Comparison of ENCODE assay signal across 8 cellular contexts in genomic region chr19:12965017-12965811, GRCh38. TPM values are rescaled to one million over a fixed set of nuclear protein-coding genes. Genes with fewer than 3 reads are reported as not detected.
DNase-seq lines count a peak whose midpoint lies in the region; ATAC-seq and TF ChIP-seq lines count a peak whose summit lies in the region.

No MANE protein-coding gene starts in this region.

- H3K36me3 ChIP-seq in CD4-positive, alpha-beta memory T cell (ENCODE audit: insufficient read depth, low read length), result no peaks in the 10 kb centered on the region
- H3K36me3 ChIP-seq in adrenal gland (replicated peaks in 1 of 2), result no peaks in the 10 kb centered on the region
- H3K36me3 ChIP-seq in psoas muscle (ENCODE audit: insufficient read depth in 1 of 2, low read depth in 1 of 2), result no peaks in the 10 kb centered on the region
- H3K36me3 ChIP-seq in urinary bladder (ENCODE audit: insufficient read depth), result no peaks in the 10 kb centered on the region

- H3K4me3 Mint-ChIP-seq in CD4-positive, alpha-beta memory T cell, result peak overlapping the region; percentile 87 to 96 (median 92)
- H3K4me3 Mint-ChIP-seq in T-cell, result peak overlapping the region; percentile 83 to 95 (median 86)

- no peaks in the 10 kb centered on the region for H3K9me3 ChIP-seq in CD4-positive, alpha-beta memory T cell (ENCODE audit: control insufficient read depth in 1 of 2, low read length in 2 of 2)
- H3K9me3 ChIP-seq in adrenal gland (replicated peaks in 1 of 3) (no peaks in the 10 kb centered on the region), psoas muscle (no peaks in the 10 kb centered on the region)

- peak overlapping the region; percentile 61 to 65 for H3K4me3 ChIP-seq in CD4-positive, alpha-beta memory T cell (ENCODE audit: low read length in 2 of 2)
- H3K4me3 ChIP-seq in adrenal gland, result peak overlapping the region in 2 of 4 donors; percentile 34 to 69
- H3K4me3 ChIP-seq in psoas muscle, result peak overlapping the region; percentile 65
- H3K4me3 ChIP-seq in urinary bladder (ENCODE audit: low read depth, low read length), result peak overlapping the region; percentile 13

- H3K4me1 ChIP-seq in CD4-positive, alpha-beta memory T cell (ENCODE audit: insufficient read depth, low read length), result peaks cover 4% of the 10 kb centered on the region
- peaks cover 0 to 8% of the 10 kb centered on the region in 2 donors for H3K4me1 ChIP-seq in adrenal gland (replicated peaks in 1 of 2)
- H3K4me1 ChIP-seq in psoas muscle, result no peaks in the 10 kb centered on the region
- H3K4me1 ChIP-seq in urinary bladder (ENCODE audit: insufficient read depth), result no peaks in the 10 kb centered on the region

- TF ChIP-seq CTCF in adrenal gland (IDR thresholded peaks at IDR 0.05) (peak; percentile 91 to 97 (median 95)), psoas muscle (IDR thresholded peaks at IDR 0.05) (peak; percentile 83)

- WGBS in adrenal gland, 4 donors, result 1 to 2% (median 1%) methylated on average over 13 to 34 of the region's 34 CpGs
- WGBS in psoas muscle, 3 donors, result 0 to 3% (median 0%) methylated on average over 20 to 34 of the region's 34 CpGs
- WGBS in urinary bladder, result under 1% methylated on average over 34 of the region's 34 CpGs

- peak overlapping the region; percentile 50 for H3K27ac ChIP-seq in CD4-positive, alpha-beta memory T cell (ENCODE audit: low read depth, low read length)
- H3K27ac ChIP-seq in adrenal gland (peak overlapping the region in 1 of 5 donors; percentile 47), psoas muscle (peak overlapping the region; percentile 63), urinary bladder (ENCODE audit: low read depth) (no peak overlapping the region)

- no peaks in the 10 kb centered on the region for H3K27me3 ChIP-seq in CD4-positive, alpha-beta memory T cell (ENCODE audit: insufficient read depth, low read length)
- H3K27me3 ChIP-seq in adrenal gland (no peaks in the 10 kb centered on the region), psoas muscle (ENCODE audit: insufficient read depth in 3 of 3, low read length in 2 of 3) (no peaks in the 10 kb centered on the region)

- no peaks in the 10 kb centered on the region for H3K27me3 Mint-ChIP-seq in CD4-positive, alpha-beta memory T cell
- H3K27me3 Mint-ChIP-seq in T-cell, result no peaks in the 10 kb centered on the region

- intact Hi-C loops in CD4-positive, alpha-beta memory T cell (cut with micrococcal nuclease), result loop anchor here (1.0 kb wide), 4 partner anchors 27 to 80 kb away; partner anchors contain the start of genes CALR, GCDH and SYCE2
- intact Hi-C loops in adrenal gland (cut with DNase I), result loop anchor here in 1 of 2 donors (10.0 kb wide), 1 partner anchor 310 kb away; no protein-coding TSS in a partner anchor
- intact Hi-C loops in left ventricle myocardium superior (cut with micrococcal nuclease), result no loop called here
- intact Hi-C loops in psoas muscle (cut with DNase I), result no loop called here

- TF ChIP-seq POLR2A in adrenal gland (IDR thresholded peaks at IDR 0.05), result no peak

- H3K27ac Mint-ChIP-seq in CD4-positive, alpha-beta memory T cell, result peak overlapping the region; percentile 38 to 92 (median 74)
- peak overlapping the region; percentile 65 to 76 for H3K27ac Mint-ChIP-seq in T-cell

- ATAC-seq in GM21576 (IDR thresholded peaks at IDR 0.05; ENCODE audit: unreplicated experiment) (peak; percentile 55), T-cell (replicated peaks in 1 of 4) (peak; percentile 94 to 98 (median 97)), left ventricle myocardium superior (peak; percentile 89), psoas muscle (peak; percentile 96 to 99 (median 96))

- H3K4me1 Mint-ChIP-seq in CD4-positive, alpha-beta memory T cell, result peaks cover 5 to 10% (median 6%) of the 10 kb centered on the region in 4 donors
- peaks cover 5 to 12% (median 6%) of the 10 kb centered on the region in 3 donors for H3K4me1 Mint-ChIP-seq in T-cell

- DNase-seq in CD4-positive, alpha-beta memory T cell, result peak; percentile 74 to 83 (median 77)
- DNase-seq in NCI-H1092 (lab: John Stamatoyannopoulos, UW), result peak; percentile 72
- peak; percentile 47 to 83 (median 70) for DNase-seq in T-cell
- peak; percentile 74 to 88 (median 80) for DNase-seq in adrenal gland
- peak; percentile 92 for DNase-seq in left ventricle myocardium superior
- DNase-seq in psoas muscle, result peak; percentile 84 to 90

- H3K9me3 Mint-ChIP-seq in CD4-positive, alpha-beta memory T cell, result peaks cover 0 to 1% (median 0%) of the 10 kb centered on the region in 8 donors
- H3K9me3 Mint-ChIP-seq in T-cell, result no peaks in the 10 kb centered on the region

- H3K36me3 Mint-ChIP-seq in CD4-positive, alpha-beta memory T cell, result no peaks in the 10 kb centered on the region
- no peaks in the 10 kb centered on the region for H3K36me3 Mint-ChIP-seq in T-cell

- CTCF ChIA-PET in CD4-positive, alpha-beta memory T cell (lab: Charles Lee; ENCODE audit: partially characterized antibody), result interaction anchor here (0.7 to 4.4 kb wide), 48 partner anchors 9 to 353 kb away, joined by 3 to 166 read pairs (median 5); partner anchors contain the start of genes CALR, DNASE2, FARSA and GCDH
- CTCF ChIA-PET in T-cell (lab: Charles Lee), result interaction anchor here (0.5 to 2.3 kb wide), 19 partner anchors 9 to 1396 kb away, joined by 3 to 19 read pairs (median 4); partner anchors contain the start of genes FARSA (in 1 of the 2), GCDH (in 1 of the 2), GET3 (in 1 of the 2) and SYCE2 (in 1 of the 2)

- POLR2A ChIA-PET in CD4-positive, alpha-beta memory T cell (lab: Charles Lee; ENCODE audit: partially characterized antibody), result interaction anchor here (0.5 to 2.4 kb wide), 19 partner anchors 8 to 242 kb away, joined by 3 to 31 read pairs (median 4); partner anchors contain the start of genes CALR, DNASE2, GADD45GIP1 and GCDH
- POLR2A ChIA-PET in T-cell (lab: Charles Lee), result interaction anchor here in 1 of 2 donors (0.5 to 0.6 kb wide), 2 partner anchors 75 to 1372 kb away, joined by 3 to 6 read pairs; no protein-coding TSS in a partner anchor

RNA-seq across cellular contexts. Expression of gene DAND5, which starts 4.2 kb away (rescaled TPM):
- total RNA-seq in CD4-positive, alpha-beta memory T cell, result not detected
- polyA plus RNA-seq in CD4-positive, alpha-beta memory T cell, result not detected
- total RNA-seq in T-cell, result not detected
- total RNA-seq in adrenal gland, result 1 to 10 TPM in 5 of 8 donors, under 1 TPM in 3; 0.35 to 2.3 (median 1.3) TPM
- polyA plus RNA-seq in adrenal gland, result under 1 TPM; 0.27 to 0.34 (median 0.32) TPM
- total RNA-seq in left ventricle myocardium superior, result 11.2 TPM
- under 1 TPM in 1 of 4 donors, not detected in 3; 0.26 TPM for total RNA-seq in psoas muscle
- not detected for polyA plus RNA-seq in psoas muscle
- not detected for total RNA-seq in urinary bladder
- not detected for polyA plus RNA-seq in urinary bladder

RNA-seq across cellular contexts. Expression of gene GADD45GIP1, which starts 8.2 kb away (rescaled TPM):
- 10 to 100 TPM; 14.7 to 17.9 TPM for total RNA-seq in CD4-positive, alpha-beta memory T cell
- 10 to 100 TPM; 61.0 to 65.1 TPM for polyA plus RNA-seq in CD4-positive, alpha-beta memory T cell
- total RNA-seq in T-cell (10 to 100 TPM in 3 of 5 donors, 1 to 10 TPM in 2; 6.2 to 22.6 (median 20.1) TPM), adrenal gland (100 to 1,000 TPM in 1 of 8 donors, 10 to 100 TPM in 7; 26.1 to 101 (median 41.2) TPM), left ventricle myocardium superior (28.7 TPM), psoas muscle (10 to 100 TPM; 22.4 to 35.6 (median 29.3) TPM), urinary bladder (7.3 TPM)
- polyA plus RNA-seq in adrenal gland (100 to 1,000 TPM in 2 of 3 donors, 10 to 100 TPM in 1; 16.5 to 213 (median 183) TPM), psoas muscle (100 to 1,000 TPM in 1 of 3 donors, 10 to 100 TPM in 2; 50.6 to 119 (median 62.5) TPM), urinary bladder (45.9 TPM)

RNA-seq across cellular contexts. Expression of gene RAD23A, which starts 19.6 kb away (rescaled TPM):
- total RNA-seq in CD4-positive, alpha-beta memory T cell, result 10 to 100 TPM; 88.6 to 98.4 TPM
- 100 to 1,000 TPM in 1 of 2 donors, 10 to 100 TPM in 1; 77.0 to 105 TPM for polyA plus RNA-seq in CD4-positive, alpha-beta memory T cell
- total RNA-seq in T-cell (100 to 1,000 TPM in 3 of 5 donors, 10 to 100 TPM in 2; 82.0 to 116 (median 104) TPM), adrenal gland (100 to 1,000 TPM in 5 of 8 donors, 10 to 100 TPM in 3; 66.5 to 146 (median 108) TPM), left ventricle myocardium superior (188 TPM), psoas muscle (100 to 1,000 TPM; 424 to 704 (median 500) TPM), urinary bladder (29.5 TPM)
- polyA plus RNA-seq in adrenal gland (100 to 1,000 TPM; 112 to 240 (median 206) TPM), psoas muscle (100 to 1,000 TPM; 403 to 801 (median 728) TPM), urinary bladder (129 TPM)

RNA-seq across cellular contexts. Expression of gene CALR, which starts 26.8 kb away (rescaled TPM):
- 100 to 1,000 TPM; 484 to 499 TPM for total RNA-seq in CD4-positive, alpha-beta memory T cell
- polyA plus RNA-seq in CD4-positive, alpha-beta memory T cell, result 100 to 1,000 TPM in 1 of 2 donors, 10 to 100 TPM in 1; 87.5 to 151 TPM
- total RNA-seq in T-cell (100 to 1,000 TPM; 429 to 530 (median 501) TPM), adrenal gland (1,000 to 10,000 TPM in 2 of 8 donors, 100 to 1,000 TPM in 6; 271 to 1,489 (median 613) TPM), left ventricle myocardium superior (422 TPM), psoas muscle (100 to 1,000 TPM; 124 to 219 (median 175) TPM), urinary bladder (350 TPM)
- polyA plus RNA-seq in adrenal gland (1,000 to 10,000 TPM in 1 of 3 donors, 100 to 1,000 TPM in 2; 224 to 1,230 (median 336) TPM), psoas muscle (100 to 1,000 TPM; 134 to 273 (median 146) TPM), urinary bladder (366 TPM)

RNA-seq across cellular contexts. Expression of gene NFIX, which starts 30.1 kb away (rescaled TPM):
- 1 to 10 TPM; 4.0 to 5.4 TPM for total RNA-seq in CD4-positive, alpha-beta memory T cell
- polyA plus RNA-seq in CD4-positive, alpha-beta memory T cell, result under 1 TPM in 1 of 2 donors, not detected in 1; 0.09 TPM
- total RNA-seq in T-cell (1 to 10 TPM; 3.9 to 6.6 (median 6.3) TPM), adrenal gland (10 to 100 TPM; 25.6 to 72.8 (median 36.5) TPM), left ventricle myocardium superior (171 TPM), psoas muscle (100 to 1,000 TPM; 220 to 347 (median 268) TPM), urinary bladder (83.5 TPM)
- polyA plus RNA-seq in adrenal gland (10 to 100 TPM in 1 of 3 donors, 1 to 10 TPM in 2; 4.9 to 18.0 (median 9.4) TPM), psoas muscle (100 to 1,000 TPM in 1 of 3 donors, 10 to 100 TPM in 2; 22.2 to 158 (median 43.8) TPM), urinary bladder (88.6 TPM)
